In genomic region chr22:49850021-49850911, GRCh38 we compare ENCODE assay signal across 15 cellular contexts. TPM values are rescaled to one million over a fixed set of nuclear protein-coding genes. Genes with fewer than 3 reads are reported as not detected.
A peak's percentile ranks its signal among the peaks of the same experiment; 100 is the strongest.
DNase-seq lines count a peak whose midpoint lies in the region; ATAC-seq and TF ChIP-seq lines count a peak whose summit lies in the region.
"Had no signal": no experiment of that assay in that cellular context is flagged by ENCODE, and none has a peak within 500 bp of the region (broad histone marks: within the 10 kb centered on the region; RNA-seq: fewer than 3 reads in every experiment).

No MANE protein-coding gene starts in this region.

- no peaks in the 10 kb centered on the region for H3K36me3 Mint-ChIP-seq in T-helper 1 cell treated with Interleukin-12 subunit alpha and Interleukin-12 subunit beta and Interleukin-4 antibody, amounts not matched to agents 30 μg/mL and 1 μg/mL, for 36 hours (ENCODE audit: low read depth)
- H3K36me3 Mint-ChIP-seq in osteocyte (ENCODE audit: unreplicated experiment) = no peaks in the 10 kb centered on the region

- no peaks in the 10 kb centered on the region for H3K9me1 ChIP-seq in IMR-90 (ENCODE audit: insufficient read depth, low read length)

- H3K4me3 ChIP-seq in IMR-90 (ENCODE audit: insufficient read depth, low read depth, low read length) (no peak overlapping the region), esophagus muscularis mucosa (peak overlapping the region; percentile 48 to 64 (median 54))

- CTCF ChIA-PET in IMR-90 (lab: Yijun Ruan, JAX) = no interaction called here

- peak overlapping the region; percentile 20 for H3K27ac Mint-ChIP-seq in T-helper 1 cell treated with Interleukin-12 subunit alpha and Interleukin-12 subunit beta and Interleukin-4 antibody, amounts not matched to agents 30 μg/mL and 1 μg/mL, for 36 hours
- no peak overlapping the region for H3K27ac Mint-ChIP-seq in osteocyte (ENCODE audit: unreplicated experiment)

- TF ChIP-seq POLR2A in IMR-90 (IDR thresholded peaks at IDR 0.05; ENCODE audit: low read depth, low read length) = no peak
- TF ChIP-seq POLR2A in esophagus muscularis mucosa (IDR thresholded peaks at IDR 0.05; ENCODE audit: low read depth) = no peak

- no peak overlapping the region for H3K56ac ChIP-seq in IMR-90 (ENCODE audit: extremely low read depth, insufficient read depth, low read length)

- peaks cover 11% of the 10 kb centered on the region for H4K20me1 ChIP-seq in IMR-90 (ENCODE audit: insufficient read depth, low read length)

- POLR2A ChIA-PET in IMR-90 (lab: Charles Lee; ENCODE audit: unreplicated experiment) = no interaction called here

- intact Hi-C loops in IMR-90 (cut with micrococcal nuclease) = no loop called here
- intact Hi-C loops in esophagus muscularis mucosa (cut with DNase I) = no loop called here

- 46% methylated on average over 16 of the region's 31 CpGs; no CpG with 5 or more reads in 1 of the 2 experiments for WGBS in IMR-90 (ENCODE audit: extremely low coverage in 2 of 2, insufficient read length in 1 of 2), 2 experiments
- WGBS in esophagus muscularis mucosa = 55% methylated on average over 14 of the region's 31 CpGs

- H3K4me3 Mint-ChIP-seq in T-helper 1 cell treated with Interleukin-12 subunit alpha and Interleukin-12 subunit beta and Interleukin-4 antibody, amounts not matched to agents 30 μg/mL and 1 μg/mL, for 36 hours = peak overlapping the region; percentile 71
- peak overlapping the region; percentile 57 for H3K4me3 Mint-ChIP-seq in osteocyte (ENCODE audit: unreplicated experiment)

- H2BK120ac ChIP-seq in IMR-90 (ENCODE audit: low read depth, low read length) = no peak overlapping the region

- ATAC-seq in IMR-90 (ENCODE audit: low read depth) (no peak), HG02870 (IDR thresholded peaks at IDR 0.05; ENCODE audit: unreplicated experiment) (no peak)
- ATAC-seq: activated CD4-positive, CD25-positive, alpha-beta regulatory T cell treated with anti-CD3 and anti-CD28 coated beads, Interleukin-2, amount 50 U/mL, for 24 hours; SK-N-SH treated with all-trans-retinoic acid at 6 μM for 48 hours had no signal

- in situ Hi-C loops in IMR-90 (cut with MboI; ENCODE audit: low sequenced_read_pairs) = no loop called here

- TF ChIP-seq CTCF in IMR-90 (conservative IDR thresholded peaks at IDR 0.05; ENCODE audit: low read depth, low read length) (no peak), esophagus muscularis mucosa (IDR thresholded peaks at IDR 0.05) (no peak), osteocyte (IDR thresholded peaks at IDR 0.05) (no peak)

- H3K27me3 Mint-ChIP-seq in T-helper 1 cell treated with Interleukin-12 subunit alpha and Interleukin-12 subunit beta and Interleukin-4 antibody, amounts not matched to agents 30 μg/mL and 1 μg/mL, for 36 hours (ENCODE audit: low read depth) = peaks cover 49% of the 10 kb centered on the region
- peaks cover 40% of the 10 kb centered on the region for H3K27me3 Mint-ChIP-seq in osteocyte (ENCODE audit: unreplicated experiment)

- BruUV-seq in IMR-90 (replicated peaks; lab: Mats Ljungman, UMichigan) = no TSS peak

- H3K23ac ChIP-seq in IMR-90 (ENCODE audit: low read depth, low read length) = no peak overlapping the region

- H3K9me3 Mint-ChIP-seq in T-helper 1 cell treated with Interleukin-12 subunit alpha and Interleukin-12 subunit beta and Interleukin-4 antibody, amounts not matched to agents 30 μg/mL and 1 μg/mL, for 36 hours = no peaks in the 10 kb centered on the region
- no peaks in the 10 kb centered on the region for H3K9me3 Mint-ChIP-seq in osteocyte (ENCODE audit: unreplicated experiment)

- H2BK5ac ChIP-seq in IMR-90 (ENCODE audit: low read depth, low read length, poor library complexity, severe bottlenecking) = no peak overlapping the region

- TF ChIP-seq EP300 in esophagus muscularis mucosa (IDR thresholded peaks at IDR 0.05) = no peak

- no peak overlapping the region for H3K18ac ChIP-seq in IMR-90 (ENCODE audit: low read depth, low read length)

- dilution Hi-C loops in IMR-90 (cut with HindIII; ENCODE audit: low sequenced_read_pairs, unreplicated experiment) = no loop called here

- peak overlapping the region; percentile 44 for H2AFZ ChIP-seq in IMR-90 (replicated peaks; ENCODE audit: low read length, poor library complexity)

- H3K4me2 ChIP-seq in IMR-90 (ENCODE audit: low read depth, low read length) = no peak overlapping the region

- no peak overlapping the region for H3K27ac ChIP-seq in IMR-90 (ENCODE audit: insufficient read depth, low read length)
- H3K27ac ChIP-seq in esophagus muscularis mucosa (replicated peaks in 1 of 4) = no peak overlapping the region
- H3K27ac ChIP-seq: thyroid gland had no signal

- H4K91ac ChIP-seq in IMR-90 (ENCODE audit: insufficient read depth, low read depth, low read length) = no peak overlapping the region

- H3K4me1 Mint-ChIP-seq in T-helper 1 cell treated with Interleukin-12 subunit alpha and Interleukin-12 subunit beta and Interleukin-4 antibody, amounts not matched to agents 30 μg/mL and 1 μg/mL, for 36 hours (ENCODE audit: low read depth) = peaks cover 25% of the 10 kb centered on the region
- H3K4me1 Mint-ChIP-seq in osteocyte (ENCODE audit: unreplicated experiment) = peaks cover 21% of the 10 kb centered on the region

- H3K9me3 ChIP-seq in IMR-90 (ENCODE audit: control insufficient read depth, insufficient read depth, low read length) = no peaks in the 10 kb centered on the region
- no peaks in the 10 kb centered on the region for H3K9me3 ChIP-seq in esophagus muscularis mucosa
- H3K9me3 ChIP-seq: thyroid gland had no signal

- no peak overlapping the region for H2BK15ac ChIP-seq in IMR-90 (ENCODE audit: low read depth, low read length)

- no peak overlapping the region for H3K9ac ChIP-seq in IMR-90 (ENCODE audit: low read depth, low read length)

- H2AK5ac ChIP-seq in IMR-90 (ENCODE audit: low read depth, low read length) = no peak overlapping the region

- no peak overlapping the region for H4K5ac ChIP-seq in IMR-90 (ENCODE audit: low read depth, low read length)

- no peaks in the 10 kb centered on the region; the same call in 1 of the 2 replicates for H3K36me3 ChIP-seq in IMR-90 (ENCODE audit: control insufficient read depth, insufficient read depth, low read length)
- H3K36me3 ChIP-seq in esophagus muscularis mucosa = no peaks in the 10 kb centered on the region
- H3K36me3 ChIP-seq: thyroid gland had no signal

- H3K14ac ChIP-seq in IMR-90 (replicated peaks; ENCODE audit: low read depth, low read length) = no peak overlapping the region

- TF ChIP-seq RAD21 in IMR-90 (IDR thresholded peaks at IDR 0.05; ENCODE audit: low read length) = no peak

- DNase-seq in T-helper 1 cell (no peak), IMR-90 (no peak), esophagus muscularis mucosa (ENCODE audit: extremely low spot score) (no peak), osteocyte (ENCODE audit: extremely low spot score, unreplicated experiment) (no peak), anterior cingulate cortex (lab: John Stamatoyannopoulos, UW) (no peak), OCI-M1 (lab: John Stamatoyannopoulos, UW) (no peak)
- DNase-seq: 8988T; effector CD8-positive, alpha-beta T cell; Karpas-422; NCI-H2171; thyroid gland had no signal

- H3K27me3 ChIP-seq in IMR-90 (ENCODE audit: control insufficient read depth, insufficient read depth, low read length) (peaks cover 53% of the 10 kb centered on the region), esophagus muscularis mucosa (peaks cover 14 to 50% (median 30%) of the 10 kb centered on the region in 4 donors)

- H4K8ac ChIP-seq in IMR-90 (ENCODE audit: low read depth in 2 of 2, low read length in 2 of 2) = no peak overlapping the region

- no peak overlapping the region for H3K4ac ChIP-seq in IMR-90 (ENCODE audit: low read depth, low read length)

- H2AK9ac ChIP-seq in IMR-90 (replicated peaks; ENCODE audit: low read depth, low read length, poor library complexity) = no peak overlapping the region

- H3K4me1 ChIP-seq in IMR-90 (ENCODE audit: control insufficient read depth, insufficient read depth, low read length) (peaks cover 2% of the 10 kb centered on the region), esophagus muscularis mucosa (peaks cover 32 to 47% (median 43%) of the 10 kb centered on the region in 4 donors)

- H3K79me1 ChIP-seq in IMR-90 (ENCODE audit: low read depth in 1 of 2, low read length in 2 of 2) = peaks cover 6 to 9% of the 10 kb centered on the region in 2 experiments; a peak in 3 of 4 replicates

- H2BK20ac ChIP-seq in IMR-90 (ENCODE audit: low read depth, low read length) = no peak overlapping the region

TF ChIP-seq in IMR-90, 13 proteins besides CTCF, POLR2A, EP300 and RAD21 (continues in another document):
- TF ChIP-seq FOS (IDR thresholded peaks at IDR 0.05; ENCODE audit: low read depth, low read length) = no peak
- TF ChIP-seq RFX5 (IDR thresholded peaks at IDR 0.05; ENCODE audit: low read depth, low read length) = no peak
- no peak for TF ChIP-seq BHLHE40 (IDR thresholded peaks at IDR 0.05; ENCODE audit: low read depth, low read length)
- no peak for TF ChIP-seq NFE2L2 (IDR thresholded peaks at IDR 0.05; ENCODE audit: low read depth, low read length)
- no peak for TF ChIP-seq MAFK (IDR thresholded peaks at IDR 0.05; ENCODE audit: low read depth, low read length)
- no peak for TF ChIP-seq RCOR1 (IDR thresholded peaks at IDR 0.05; ENCODE audit: insufficient replicate concordance, low read length)
- no peak for TF ChIP-seq CEBPB (IDR thresholded peaks at IDR 0.05; ENCODE audit: low read depth, low read length)
- TF ChIP-seq SMC3 (IDR thresholded peaks at IDR 0.05; ENCODE audit: low read depth, low read length) = no peak
- TF ChIP-seq MXI1 (IDR thresholded peaks at IDR 0.05; ENCODE audit: borderline replicate concordance, low read depth, low read length) = no peak
- TF ChIP-seq USF2 (IDR thresholded peaks at IDR 0.05; ENCODE audit: low read depth, low read length) = no peak

RNA-seq across cellular contexts. Expression of gene ZBED4, which starts 3.4 kb away (rescaled TPM):
- total RNA-seq in IMR-90 (2012; rRNA removed) (9.3 and 10.6 TPM in 2 replicates), esophagus muscularis mucosa (10 to 100 TPM in 1 of 4 donors, 1 to 10 TPM in 3; 6.6 to 11.1 (median 9.5) TPM), osteocyte (17.2 and 17.3 TPM in 2 replicates)
- polyA plus RNA-seq in IMR-90 (2012; rRNA removed) = 9.6 and 10.5 TPM in 2 replicates
- polyA plus RNA-seq in IMR-90 (2012; cell fraction: cytosol; rRNA removed) = 6.7 and 7.1 TPM in 2 replicates
- 11.9 and 13.8 TPM in 2 replicates for polyA plus RNA-seq in IMR-90 (2012; cell fraction: nucleus; rRNA removed; ENCODE audit: low replicate concordance)

RNA-seq across cellular contexts. Expression of gene BRD1, which starts 22.6 kb away (rescaled TPM):
- 10.0 and 10.8 TPM in 2 replicates for total RNA-seq in IMR-90 (2012; rRNA removed)
- 9.4 and 10.6 TPM in 2 replicates for polyA plus RNA-seq in IMR-90 (2012; rRNA removed)
- polyA plus RNA-seq in IMR-90 (2012; cell fraction: cytosol; rRNA removed) = 8.0 and 8.3 TPM in 2 replicates
- 42.9 and 49.7 TPM in 2 replicates for polyA plus RNA-seq in IMR-90 (2012; cell fraction: nucleus; rRNA removed; ENCODE audit: low replicate concordance)
- total RNA-seq in esophagus muscularis mucosa = 10 to 100 TPM; 36.5 to 54.1 (median 51.4) TPM
- total RNA-seq in osteocyte = 34.3 and 40.6 TPM in 2 replicates
